In genomic region chr7:96321041-96321669, GRCh38 we compare ENCODE assay signal across 8 cellular contexts. TPM values are rescaled to one million over a fixed set of nuclear protein-coding genes. Genes with fewer than 3 reads are reported as not detected.
DNase-seq lines count a peak whose midpoint lies in the region; ATAC-seq and TF ChIP-seq lines count a peak whose summit lies in the region.

No MANE protein-coding gene starts in this region.

- no peaks in the 10 kb centered on the region for H3K9me3 ChIP-seq in RWPE2 (ENCODE audit: severe bottlenecking)

- H3K4me1 ChIP-seq in RWPE2 (ENCODE audit: insufficient read depth, poor library complexity, severe bottlenecking): peaks cover 11% of the 10 kb centered on the region

- no peak for TF ChIP-seq CTCF in RWPE2 (IDR thresholded peaks at IDR 0.05; ENCODE audit: poor library complexity, severe bottlenecking)

- peak overlapping the region; percentile 66 for H3K4me3 ChIP-seq in RWPE2 (ENCODE audit: severe bottlenecking)

- no peaks in the 10 kb centered on the region for H3K27me3 ChIP-seq in RWPE2 (ENCODE audit: insufficient read depth, poor library complexity, severe bottlenecking)

- H3K27ac ChIP-seq in RWPE2 (ENCODE audit: poor library complexity, severe bottlenecking): peak overlapping the region; percentile 73

- peak; percentile 73 for ATAC-seq in RWPE2 (ENCODE audit: low read depth)

- peak; percentile 42 for DNase-seq in GM04503 (ENCODE audit: low read depth)
- DNase-seq in H4 (ENCODE audit: low spot score): peak; percentile 84
- peak; percentile 80 to 83 for DNase-seq in Kasumi-1 (lab: John Stamatoyannopoulos, UW)
- DNase-seq in RWPE2 (ENCODE audit: low spot score): no peak
- DNase-seq in anterior cingulate cortex (lab: John Stamatoyannopoulos, UW): peak in 57 of 58 donors; percentile 20 to 89 (median 76)
- DNase-seq in hepatic stellate cell (ENCODE audit: low spot score): peak; percentile 72
- DNase-seq in pulmonary artery endothelial cell (ENCODE audit: low read depth, low spot score): peak; percentile 63
- no peak for DNase-seq in GOT3 (lab: John Stamatoyannopoulos, UW)

- H3K36me3 ChIP-seq in RWPE2 (ENCODE audit: low read depth): no peaks in the 10 kb centered on the region

RNA-seq across cellular contexts. Expression of gene SLC25A13, which starts 0.7 kb away (rescaled TPM):
- 56.2 and 61.1 TPM in 2 replicates for total RNA-seq in H4 (2014; rRNA removed; shearing (Covaris generic))
- 20.9 and 21.3 TPM in 2 replicates for total RNA-seq in pulmonary artery endothelial cell

Comparison
In these comparisons a context has a peak if more than half of its experiments do, and no peak if none do; other contexts are left out.
1. DNase-seq: peak in GM04503 (single experiment), H4 (single experiment), Kasumi-1 (2 of 2), anterior cingulate cortex (57 of 58), hepatic stellate cell (single experiment) and pulmonary artery endothelial cell (single experiment); none in RWPE2 (single experiment) and GOT3 (single experiment).